14 cellular contexts compared by ENCODE assay signal in the genomic region with DNA sequence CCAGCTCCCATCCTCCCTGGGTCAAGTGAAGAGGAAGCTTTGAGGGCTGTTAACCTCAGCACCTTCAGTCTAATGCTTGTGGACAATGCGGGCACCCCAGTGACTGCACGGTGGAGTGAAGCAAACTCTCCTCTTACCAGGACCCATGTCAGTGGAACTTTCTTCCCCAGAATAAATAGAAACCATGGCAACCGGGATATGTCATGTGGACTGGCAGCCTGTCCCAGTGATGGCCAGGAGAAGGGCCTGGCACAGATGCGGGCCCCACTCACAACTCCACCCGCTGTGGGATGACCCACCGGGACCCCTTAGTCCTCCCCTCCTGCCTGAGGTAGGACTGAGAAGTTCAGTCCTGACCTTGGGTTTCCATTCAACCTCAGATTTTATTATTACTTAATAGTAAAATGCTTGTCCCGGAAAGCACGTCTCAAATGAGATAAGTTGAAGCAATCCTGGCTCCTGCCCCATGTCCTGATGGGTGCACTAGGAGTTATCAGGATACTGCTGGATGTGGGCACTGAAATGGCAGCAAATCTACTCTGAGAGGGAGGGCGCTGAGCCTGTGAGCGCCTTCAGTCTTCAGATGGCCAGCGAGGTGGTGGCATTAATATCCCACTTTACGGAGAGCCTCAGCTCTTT. TPM values are rescaled to one million over a fixed set of nuclear protein-coding genes. Genes with fewer than 3 reads are reported as not detected.
DNase-seq lines count a peak whose midpoint lies in the region; TF ChIP-seq lines count a peak whose summit lies in the region.
"Had no signal": no experiment of that assay in that cellular context is flagged by ENCODE, and none has a peak within 500 bp of the region (broad histone marks: within the 10 kb centered on the region; RNA-seq: fewer than 3 reads in every experiment).

No MANE protein-coding gene starts in this region.

- no peak overlapping the region for H3K4me3 ChIP-seq in AG10803 (ENCODE audit: low read length)
- no peak overlapping the region for H3K4me3 ChIP-seq in Karpas-422 (ENCODE audit: low read length)
- no peak overlapping the region for H3K4me3 ChIP-seq in neutrophil (ENCODE audit: low read depth in 1 of 2, low read length in 1 of 2)
- H3K4me3 ChIP-seq: GM12878 had no signal

- intact Hi-C loops in activated CD4-positive, alpha-beta T cell treated with anti-CD3 and anti-CD28 coated beads, Interleukin-2, amount 10 ng/mL, durations not matched to agents 24 days and 14 days (cut with micrococcal nuclease) = no loop called here

- H3K9me3 ChIP-seq in Karpas-422 (ENCODE audit: low read length) = no peaks in the 10 kb centered on the region
- no peaks in the 10 kb centered on the region for H3K9me3 ChIP-seq in neutrophil

- H3K4me1 Mint-ChIP-seq in activated CD4-positive, alpha-beta T cell treated with anti-CD3 and anti-CD28 coated beads, Interleukin-2, amount 10 ng/mL, durations not matched to agents 24 days and 14 days = peaks cover 45% of the 10 kb centered on the region
- H3K4me1 Mint-ChIP-seq in activated CD4-positive, alpha-beta memory T cell treated with anti-CD3 and anti-CD28 coated beads, Interleukin-2, amount 10 ng/mL, durations not matched to agents 7 days and 5 days = peaks cover 41% of the 10 kb centered on the region

- H3K9me2 ChIP-seq in Karpas-422 (replicated peaks; ENCODE audit: insufficient read depth, low read length) = no peaks in the 10 kb centered on the region

- POLR2A ChIA-PET in activated CD4-positive, alpha-beta memory T cell treated with anti-CD3 and anti-CD28 coated beads, Interleukin-2, amount 10 ng/mL, durations not matched to agents 7 days and 5 days (lab: Charles Lee) = interaction anchor here (3.1 to 5.1 kb wide), 2 partner anchors 12 to 187 kb away, joined by 13 to 26 read pairs; no protein-coding TSS in a partner anchor

- H3K9ac ChIP-seq in Karpas-422 (ENCODE audit: low read length) = peak overlapping the region; percentile 69

- no peaks in the 10 kb centered on the region for H3K9me3 Mint-ChIP-seq in activated CD4-positive, alpha-beta T cell treated with anti-CD3 and anti-CD28 coated beads, Interleukin-2, amount 10 ng/mL, durations not matched to agents 24 days and 14 days
- no peaks in the 10 kb centered on the region for H3K9me3 Mint-ChIP-seq in activated CD4-positive, alpha-beta memory T cell treated with anti-CD3 and anti-CD28 coated beads, Interleukin-2, amount 10 ng/mL, durations not matched to agents 7 days and 5 days
- H3K9me3 Mint-ChIP-seq: H9 had no signal

- TF ChIP-seq CTCF in AG10803 (conservative IDR thresholded peaks at IDR 0.05; ENCODE audit: low read length) (no peak), VCaP (conservative IDR thresholded peaks at IDR 0.05) (no peak), neutrophil (IDR thresholded peaks at IDR 0.05) (no peak)

- H3K27ac Mint-ChIP-seq in activated CD4-positive, alpha-beta T cell treated with anti-CD3 and anti-CD28 coated beads, Interleukin-2, amount 10 ng/mL, durations not matched to agents 24 days and 14 days = no peak overlapping the region
- no peak overlapping the region for H3K27ac Mint-ChIP-seq in activated CD4-positive, alpha-beta memory T cell treated with anti-CD3 and anti-CD28 coated beads, Interleukin-2, amount 10 ng/mL, durations not matched to agents 7 days and 5 days

- H3K27me3 ChIP-seq in Karpas-422 (ENCODE audit: low read length) (no peaks in the 10 kb centered on the region), neutrophil (no peaks in the 10 kb centered on the region)

- peak; percentile 46 for DNase-seq in AG10803 (ENCODE audit: low read depth)
- DNase-seq in Karpas-422 = peak; percentile 39
- no peak for DNase-seq in activated CD4-positive, alpha-beta T cell treated with anti-CD3 and anti-CD28 coated beads, Interleukin-2, amount 10 ng/mL, durations not matched to agents 24 days and 14 days
- no peak for DNase-seq in NCI-H146 (lab: John Stamatoyannopoulos, UW)
- no peak for DNase-seq in activated CD4-positive, alpha-beta memory T cell treated with anti-CD3 and anti-CD28 coated beads, Interleukin-2, amount 10 ng/mL, durations not matched to agents 7 days and 5 days
- DNase-seq in mesenteric fat pad (ENCODE audit: low spot score) = no peak
- DNase-seq: ACHN, H9, NCI-H1092 treated with DMSO at 0.1 percent for 48 hours, NCI-H1694 treated with DMSO at 0.1 percent for 48 hours, SIG-M5 had no signal

- peak overlapping the region; percentile 17 for H3K4me2 ChIP-seq in Karpas-422 (ENCODE audit: low read depth, low read length, poor library complexity, severe bottlenecking)

- H3K36me3 Mint-ChIP-seq in activated CD4-positive, alpha-beta T cell treated with anti-CD3 and anti-CD28 coated beads, Interleukin-2, amount 10 ng/mL, durations not matched to agents 24 days and 14 days (ENCODE audit: low read depth) = no peaks in the 10 kb centered on the region
- no peaks in the 10 kb centered on the region for H3K36me3 Mint-ChIP-seq in activated CD4-positive, alpha-beta memory T cell treated with anti-CD3 and anti-CD28 coated beads, Interleukin-2, amount 10 ng/mL, durations not matched to agents 7 days and 5 days (ENCODE audit: low read depth)

- H3K36me3 ChIP-seq in Karpas-422 (ENCODE audit: insufficient read depth, low read length) = no peaks in the 10 kb centered on the region
- H3K36me3 ChIP-seq in neutrophil = no peaks in the 10 kb centered on the region

- CTCF ChIA-PET in activated CD4-positive, alpha-beta memory T cell treated with anti-CD3 and anti-CD28 coated beads, Interleukin-2, amount 10 ng/mL, durations not matched to agents 7 days and 5 days (lab: Charles Lee) = no interaction called here

- H3K27ac ChIP-seq in Karpas-422 (ENCODE audit: low read length) (peak overlapping the region; percentile 99; the same call in 1 of the 2 replicates), VCaP (peak overlapping the region; percentile 35; the same call in 1 of the 2 replicates), neutrophil (peak overlapping the region; percentile 99)

- no peak overlapping the region for H2AFZ ChIP-seq in Karpas-422 (ENCODE audit: low read length)

- H4K20me1 ChIP-seq in Karpas-422 (ENCODE audit: insufficient read depth, low read depth, low read length) = no peaks in the 10 kb centered on the region

- H3K27me3 Mint-ChIP-seq in activated CD4-positive, alpha-beta T cell treated with anti-CD3 and anti-CD28 coated beads, Interleukin-2, amount 10 ng/mL, durations not matched to agents 24 days and 14 days = peaks cover 27% of the 10 kb centered on the region
- peaks cover 54% of the 10 kb centered on the region for H3K27me3 Mint-ChIP-seq in activated CD4-positive, alpha-beta memory T cell treated with anti-CD3 and anti-CD28 coated beads, Interleukin-2, amount 10 ng/mL, durations not matched to agents 7 days and 5 days

- no peaks in the 10 kb centered on the region for H3K79me2 ChIP-seq in Karpas-422 (ENCODE audit: low read length)

- H3K4me3 Mint-ChIP-seq in activated CD4-positive, alpha-beta T cell treated with anti-CD3 and anti-CD28 coated beads, Interleukin-2, amount 10 ng/mL, durations not matched to agents 24 days and 14 days = no peak overlapping the region
- H3K4me3 Mint-ChIP-seq in activated CD4-positive, alpha-beta memory T cell treated with anti-CD3 and anti-CD28 coated beads, Interleukin-2, amount 10 ng/mL, durations not matched to agents 7 days and 5 days = no peak overlapping the region
- H3K4me3 Mint-ChIP-seq: H9 had no signal

- peaks cover 85% of the 10 kb centered on the region for H3K4me1 ChIP-seq in Karpas-422 (ENCODE audit: low read length)
- peaks cover 53 to 60% of the 10 kb centered on the region in 2 experiments for H3K4me1 ChIP-seq in neutrophil (ENCODE audit: control insufficient read depth in 1 of 2, insufficient read depth in 1 of 2, low read depth in 1 of 2, low read length in 1 of 2)

RNA-seq across cellular contexts. Expression of gene TOX2, which starts 23.5 kb away (rescaled TPM):
- total RNA-seq in Karpas-422 (2014; rRNA removed; shearing (Covaris generic); ENCODE audit: low replicate concordance) = 42.9 and 54.1 TPM in 2 replicates
- 1.4 and 2.6 TPM in 2 replicates for total RNA-seq in activated CD4-positive, alpha-beta T cell treated with anti-CD3 and anti-CD28 coated beads, Interleukin-2, amount 10 ng/mL, durations not matched to agents 24 days and 14 days
- 1 to 10 TPM; 4.4 to 4.6 TPM for total RNA-seq in activated CD4-positive, alpha-beta memory T cell treated with anti-CD3 and anti-CD28 coated beads, Interleukin-2, amount 10 ng/mL, durations not matched to agents 7 days and 5 days
- total RNA-seq in mesenteric fat pad = 1.2 TPM

Comparison
In these comparisons a context has a peak if more than half of its experiments do, and no peak if none do; other contexts are left out.
1. DNase-seq: peak in AG10803 (single experiment) and Karpas-422 (single experiment); none in activated CD4-positive, alpha-beta T cell treated with anti-CD3 and anti-CD28 coated beads, Interleukin-2, amount 10 ng/mL, durations not matched to agents 24 days and 14 days (single experiment), NCI-H146 (single experiment), activated CD4-positive, alpha-beta memory T cell treated with anti-CD3 and anti-CD28 coated beads, Interleukin-2, amount 10 ng/mL, durations not matched to agents 7 days and 5 days (single experiment) and mesenteric fat pad (single experiment).
2. H3K27ac ChIP-seq: peak in every context shown above with its lines; median percentile 99 in Karpas-422; 99 in neutrophil; 35 in VCaP.